ENCODE assay signal across 10 cellular contexts in the genomic region with DNA sequence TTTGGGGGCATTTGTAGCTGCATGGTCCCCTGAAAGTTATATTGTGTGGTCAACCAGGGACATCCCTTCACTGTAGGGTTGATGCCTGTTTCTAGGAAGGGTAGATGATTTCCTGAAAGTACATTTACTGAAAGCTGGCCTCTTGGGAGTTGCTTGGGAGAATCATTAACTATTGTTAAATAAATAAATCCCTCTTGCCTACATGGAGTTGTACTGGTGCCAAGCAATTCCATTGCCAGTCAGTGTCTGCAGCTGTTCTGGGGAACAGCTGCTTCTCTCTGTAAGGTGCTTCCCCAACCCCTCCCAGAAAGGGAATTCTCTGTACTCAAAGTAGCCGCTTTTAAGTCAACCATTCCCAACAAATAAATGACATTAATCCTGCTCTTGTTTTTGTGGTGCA. TPM values are rescaled to one million over a fixed set of nuclear protein-coding genes. Genes with fewer than 3 reads are reported as not detected.
A peak's percentile ranks its signal among the peaks of the same experiment; 100 is the strongest.
DNase-seq lines count a peak whose midpoint lies in the region; ATAC-seq and TF ChIP-seq lines count a peak whose summit lies in the region.
"Had no signal": no experiment of that assay in that cellular context is flagged by ENCODE, and none has a peak within 500 bp of the region (broad histone marks: within the 10 kb centered on the region; RNA-seq: fewer than 3 reads in every experiment).

No MANE protein-coding gene starts in this region.

- DNase-seq in AG04449 (ENCODE audit: low read depth, low spot score) (peak; percentile 37), LHCN-M2 (ENCODE audit: low read depth) (peak; percentile 98), SW480 (ENCODE audit: low spot score) (peak; percentile 54), left kidney (ENCODE audit: low read depth, low spot score) (peak; percentile 46), GF-D8 (lab: John Stamatoyannopoulos, UW) (no peak)
- no peak for DNase-seq in stimulated activated CD4-positive, alpha-beta T cell treated with anti-CD3 and anti-CD28 coated beads, Interleukin-4, amount 100 ng/mL, for 4 hours
- no peak for DNase-seq in stimulated activated CD8-positive, alpha-beta memory T cell treated with anti-CD3 and anti-CD28 coated beads, Interleukin-4, amount 100 ng/mL, for 48 hours
- DNase-seq: anterior cingulate cortex, trophoblast cell had no signal

- no peak overlapping the region for H3K4me3 ChIP-seq in AG04449 (ENCODE audit: low read depth, low read length)

- ATAC-seq in GM18870 (IDR thresholded peaks at IDR 0.05; ENCODE audit: unreplicated experiment) = no peak

- CTCF ChIA-PET in AG04449 (lab: Yijun Ruan, JAX) = no interaction called here

- POLR2A ChIA-PET in AG04449 (lab: Yijun Ruan, JAX) = no interaction called here

- no peak for TF ChIP-seq CTCF in AG04449 (IDR thresholded peaks at IDR 0.05; ENCODE audit: insufficient read depth, low read length, missing control alignments)

RNA-seq across cellular contexts. Expression of gene C4orf51, which starts 51.1 kb away (rescaled TPM):
- not detected in 2 replicates for total RNA-seq in LHCN-M2 (2014; rRNA removed)
- polyA plus RNA-seq in LHCN-M2 (2012) = not detected

Comparison
In these comparisons a context has a peak if more than half of its experiments do, and no peak if none do; other contexts are left out.
1. DNase-seq: peak in AG04449 (single experiment), LHCN-M2 (single experiment), SW480 (single experiment) and left kidney (single experiment); none in stimulated activated CD4-positive, alpha-beta T cell treated with anti-CD3 and anti-CD28 coated beads, Interleukin-4, amount 100 ng/mL, for 4 hours (0 of 2), GF-D8 (single experiment) and stimulated activated CD8-positive, alpha-beta memory T cell treated with anti-CD3 and anti-CD28 coated beads, Interleukin-4, amount 100 ng/mL, for 48 hours (single experiment).